In the genomic region with DNA sequence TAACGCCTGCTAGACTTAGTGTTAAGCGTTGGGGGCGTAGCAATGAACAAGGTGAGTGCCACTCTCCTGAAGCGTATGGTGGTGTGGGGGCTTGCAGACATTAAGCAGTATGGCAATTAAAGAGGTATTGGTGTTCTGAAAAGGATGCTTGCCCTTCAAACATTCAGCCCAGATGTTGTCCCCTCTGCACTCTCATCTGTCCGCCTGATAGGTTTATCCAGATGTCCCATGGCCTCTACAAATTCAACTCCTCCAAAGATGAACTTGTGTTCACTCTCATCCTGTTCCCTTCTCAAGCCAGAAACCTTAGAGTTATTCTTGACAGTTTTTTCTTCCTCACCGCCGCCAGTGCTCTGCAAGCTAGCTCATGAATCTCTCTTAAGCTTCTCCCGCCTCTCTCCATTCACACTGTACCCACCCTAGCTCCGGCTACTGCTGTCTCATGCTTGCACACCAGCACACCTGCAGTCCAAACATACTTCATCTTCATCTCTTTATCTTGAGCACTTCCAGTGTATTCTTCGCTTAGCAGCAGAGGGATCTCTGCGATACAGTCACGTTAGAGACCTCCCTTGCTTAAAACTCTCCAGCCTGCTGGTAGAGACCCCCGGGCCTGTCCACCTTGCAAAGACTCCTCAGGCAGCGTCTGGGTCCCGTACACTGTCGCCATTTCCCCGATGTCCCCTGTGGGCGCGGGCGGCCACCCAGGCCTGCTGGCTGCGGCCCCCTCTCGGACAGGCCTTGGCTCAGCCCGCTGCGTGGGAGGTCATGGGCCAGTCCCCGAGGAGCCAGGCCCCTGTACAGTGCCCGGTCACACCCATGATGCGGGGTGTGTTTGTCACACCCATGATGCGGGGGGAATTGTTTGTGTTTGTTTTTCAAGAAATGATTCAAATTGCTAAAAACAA, we compare ENCODE assay signal across 8 cellular contexts. TPM values are rescaled to one million over a fixed set of nuclear protein-coding genes. Genes with fewer than 3 reads are reported as not detected.
DNase-seq lines count a peak whose midpoint lies in the region; ATAC-seq and TF ChIP-seq lines count a peak whose summit lies in the region.

No MANE protein-coding gene starts in this region.

- no peaks in the 10 kb centered on the region for H3K27me3 Mint-ChIP-seq in progenitor cell of endocrine pancreas

- H3K9ac ChIP-seq in SK-N-MC (ENCODE audit: insufficient read length): peak overlapping the region; percentile 93

- H3K4me1 Mint-ChIP-seq in progenitor cell of endocrine pancreas (ENCODE audit: low read depth): peaks cover 15% of the 10 kb centered on the region

- TF ChIP-seq CTCF in GM12864 (IDR thresholded peaks at IDR 0.05; ENCODE audit: low read depth, low read length, missing control alignments) (no peak), fibroblast of pulmonary artery (IDR thresholded peaks at IDR 0.05; ENCODE audit: low read length, missing control alignments) (no peak), progenitor cell of endocrine pancreas (IDR thresholded peaks at IDR 0.05; ENCODE audit: unreplicated experiment) (no peak)

- H3K4me3 ChIP-seq in GM12864 (ENCODE audit: low read depth, low read length) (peak overlapping the region; percentile 81), SK-N-MC (peak overlapping the region; percentile 100), fibroblast of pulmonary artery (replicated peaks; ENCODE audit: low read depth, low read length) (peak overlapping the region; percentile 100)

- H3K9me3 ChIP-seq in SK-N-MC (ENCODE audit: low read depth, low read length): no peaks in the 10 kb centered on the region

- peak overlapping the region; percentile 45; the same call in 1 of the 2 replicates for H3K27ac ChIP-seq in SK-N-MC

- no peak for ATAC-seq in HG03442 (IDR thresholded peaks at IDR 0.05; ENCODE audit: unreplicated experiment)

- peak overlapping the region; percentile 96 for H3K27ac Mint-ChIP-seq in progenitor cell of endocrine pancreas

- H3K9me3 Mint-ChIP-seq in progenitor cell of endocrine pancreas (ENCODE audit: low read depth): no peaks in the 10 kb centered on the region

- H3K4me3 Mint-ChIP-seq in progenitor cell of endocrine pancreas (ENCODE audit: low read depth): peak overlapping the region; percentile 89

- peaks cover 9% of the 10 kb centered on the region for H3K36me3 Mint-ChIP-seq in progenitor cell of endocrine pancreas (ENCODE audit: insufficient read depth)

- DNase-seq in GM12864 (ENCODE audit: low read depth) (no peak), SK-N-MC (ENCODE audit: low read depth, low spot score) (no peak), fibroblast of pulmonary artery (ENCODE audit: low read depth) (no peak), progenitor cell of endocrine pancreas (ENCODE audit: low spot score, unreplicated experiment) (no peak), mucosa of gallbladder (ENCODE audit: low spot score) (no peak), NCI-H345 (lab: John Stamatoyannopoulos, UW) (no peak), putamen (ENCODE audit: low spot score) (no peak)

- peaks cover 35% of the 10 kb centered on the region for H3K36me3 ChIP-seq in SK-N-MC (ENCODE audit: insufficient read depth, low read length)

RNA-seq across cellular contexts. Expression of a gene that starts 1.0 kb away (rescaled TPM):
- total RNA-seq in progenitor cell of endocrine pancreas (41.7 and 46.0 TPM in 2 replicates), mucosa of gallbladder (32.6 TPM)

RNA-seq across cellular contexts. Expression of a gene that starts 32.0 kb away (rescaled TPM):
- total RNA-seq in progenitor cell of endocrine pancreas (86.5 and 93.9 TPM in 2 replicates), mucosa of gallbladder (111 TPM)

RNA-seq across cellular contexts. Expression of a gene that starts 57.7 kb away (rescaled TPM):
- total RNA-seq in progenitor cell of endocrine pancreas (10.0 and 10.7 TPM in 2 replicates), mucosa of gallbladder (35.3 TPM)
